Comparison of ENCODE assay signal across 26 cellular contexts in genomic region chr2:233968556-233968955, GRCh38. TPM values are rescaled to one million over a fixed set of nuclear protein-coding genes. Genes with fewer than 3 reads are reported as not detected.
"Had no signal": no experiment of that assay in that cellular context is flagged by ENCODE, and none has a peak within 500 bp of the region (broad histone marks: within the 10 kb centered on the region; RNA-seq: fewer than 3 reads in every experiment).

No MANE protein-coding gene starts in this region.

- H3K27me3 Mint-ChIP-seq: activated naive CD8-positive, alpha-beta T cell had no signal

- H3K27ac Mint-ChIP-seq: activated naive CD8-positive, alpha-beta T cell; activated T-cell treated with anti-CD3 and anti-CD28 coated beads, Interleukin-2, amount 50 U/mL, for 72 hours; endodermal cell; mesothelial cell of epicardium; natural killer cell; T-cell had no signal

- H3K27ac ChIP-seq: coronary artery, esophagus squamous epithelium, gastrocnemius medialis, left ventricle myocardium inferior, neutrophil, ovary, prostate gland, upper lobe of left lung, WERI-Rb-1 had no signal

- H3K9me3 Mint-ChIP-seq: activated T-cell treated with anti-CD3 and anti-CD28 coated beads, Interleukin-2, amount 50 U/mL, for 72 hours; natural killer cell; T-cell had no signal

- H3K4me1 Mint-ChIP-seq: endodermal cell, mesothelial cell of epicardium had no signal

- H3K27me3 ChIP-seq: gastrocnemius medialis, neutrophil, ovary, upper lobe of left lung had no signal

- H3K4me3 Mint-ChIP-seq: activated naive CD8-positive, alpha-beta T cell; activated T-cell treated with anti-CD3 and anti-CD28 coated beads, Interleukin-2, amount 50 U/mL, for 72 hours; endodermal cell; mesothelial cell of epicardium; natural killer cell; T-cell had no signal

- H3K9me3 ChIP-seq: esophagus squamous epithelium, gastrocnemius medialis, left ventricle myocardium inferior, neutrophil, ovary, prostate gland, upper lobe of left lung had no signal

- H3K4me1 ChIP-seq: gastrocnemius medialis, prostate gland, upper lobe of left lung had no signal

- H3K36me3 ChIP-seq: esophagus squamous epithelium, gastrocnemius medialis, left ventricle myocardium inferior, neutrophil, ovary, prostate gland, upper lobe of left lung, WERI-Rb-1 had no signal

- H3K4me3 ChIP-seq: coronary artery, esophagus squamous epithelium, gastrocnemius medialis, left ventricle myocardium inferior, ovary, prostate gland, upper lobe of left lung had no signal

- DNase-seq: activated CD4-positive, alpha-beta T cell treated with anti-CD3 and anti-CD28 coated beads, Interleukin-2, amount 50 U/mL, for 48 hours; activated CD4-positive, CD25-positive, alpha-beta regulatory T cell treated with anti-CD3 and anti-CD28 coated beads, Interleukin-2, amount 50 U/mL, for 72 hours; activated gamma-delta T cell; activated T-cell treated with anti-CD3 and anti-CD28 coated beads, Interleukin-2, amount 50 U/mL, for 72 hours; amygdala; cerebellar nuclear complex; endodermal cell; esophagus squamous epithelium; gastrocnemius medialis; hippocampal formation; left ventricle myocardium inferior; natural killer cell; ovary; stimulated activated CD4-positive, alpha-beta T cell treated with anti-CD3 and anti-CD28 coated beads, Interleukin-2, amount 100 ng/mL, for 48 hours; stimulated activated CD8-positive, alpha-beta memory T cell treated with anti-CD3 and anti-CD28 coated beads, Interleukin-4, amount 100 ng/mL, for 48 hours; stimulated activated naive CD4-positive, alpha-beta T cell; T-cell; upper lobe of left lung; WERI-Rb-1 had no signal

- ATAC-seq: activated T-cell treated with anti-CD3 and anti-CD28 coated beads, Interleukin-2, amount 50 U/mL, for 72 hours; gastrocnemius medialis; natural killer cell had no signal

- H3K36me3 Mint-ChIP-seq: activated naive CD8-positive, alpha-beta T cell; mesothelial cell of epicardium; natural killer cell; T-cell had no signal

RNA-seq across cellular contexts. Expression of gene TRPM8, which starts 51.4 kb away (rescaled TPM):
- total RNA-seq: activated T-cell treated with anti-CD3 and anti-CD28 coated beads, Interleukin-2, amount 50 U/mL, for 72 hours; bronchial epithelial cell; endodermal cell; esophagus squamous epithelium; gastrocnemius medialis; left ventricle myocardium inferior; lung microvascular endothelial cell; mesothelial cell of epicardium; natural killer cell; T-cell had no signal
- polyA plus RNA-seq: ovary had no signal
